In genomic region chr9:107751522-107752235, GRCh38 we compare ENCODE assay signal across 8 cellular contexts.
DNase-seq lines count a peak whose midpoint lies in the region; ATAC-seq and TF ChIP-seq lines count a peak whose summit lies in the region.

No MANE protein-coding gene starts in this region.

- TF ChIP-seq CTCF in GM10248 (IDR thresholded peaks at IDR 0.05; ENCODE audit: control extremely low read depth, extremely low read depth, low read depth, missing control alignments) (no peak), fibroblast of villous mesenchyme (IDR thresholded peaks at IDR 0.05; ENCODE audit: insufficient read depth, low read depth, low read length) (no peak)

- POLR2A ChIA-PET in GM10248 (lab: Yijun Ruan, JAX): no interaction called here

- H3F3A ChIP-seq in GM23248 (ENCODE audit: insufficient read depth): peaks cover 48% of the 10 kb centered on the region

- DNase-seq in GM10248 (ENCODE audit: extremely low spot score): peak; percentile 50
- DNase-seq in GM23248: peak; percentile 86
- peak; percentile 36 for DNase-seq in NT2/D1 (ENCODE audit: low read depth, low spot score)
- DNase-seq in fibroblast of villous mesenchyme (ENCODE audit: low read depth): peak; percentile 76
- no peak for DNase-seq in NCI-H82 treated with DMSO at 0.1 percent for 48 hours (lab: John Stamatoyannopoulos, UW; ENCODE audit: unreplicated experiment)
- DNase-seq in cerebellar nuclear complex (lab: John Stamatoyannopoulos, UW): no peak

- peak overlapping the region; percentile 92 for H3K27ac ChIP-seq in GM23248
- H3K27ac ChIP-seq in subcutaneous abdominal adipose tissue (ENCODE audit: low read depth, low read length): peak overlapping the region; percentile 68

- H3K9ac ChIP-seq in GM23248 (peak overlapping the region; percentile 72), NT2/D1 (ENCODE audit: insufficient read length, low read depth) (no peak overlapping the region), subcutaneous abdominal adipose tissue (ENCODE audit: low read length in 5 of 5) (peak overlapping the region in 2 of 5 donors; percentile 42 to 49)

- H3K4me2 ChIP-seq in GM23248 (ENCODE audit: unreplicated experiment): peak overlapping the region; percentile 61

- 2 to 3% methylated on average over 5 of the region's 5 CpGs for whole genome bisulfite sequencing in GM23248 (ENCODE audit: low coverage in 1 of 2, low lambda C conversion rate in 2 of 2, missing lambda C conversion rate in 2 of 2), 2 experiments

- H3K36me3 ChIP-seq in GM23248 (ENCODE audit: low read depth) (no peaks in the 10 kb centered on the region), NT2/D1 (ENCODE audit: insufficient read depth, insufficient read length, low read length) (no peaks in the 10 kb centered on the region), subcutaneous abdominal adipose tissue (ENCODE audit: control insufficient read depth in 5 of 5, insufficient read depth in 5 of 5, low read length in 5 of 5) (no peaks in the 10 kb centered on the region)

- H3K9me3 ChIP-seq in GM23248 (ENCODE audit: low read depth) (no peaks in the 10 kb centered on the region), NT2/D1 (ENCODE audit: insufficient read depth, low read length) (no peaks in the 10 kb centered on the region), subcutaneous abdominal adipose tissue (ENCODE audit: control insufficient read depth in 5 of 5, low read length in 5 of 5) (no peaks in the 10 kb centered on the region)

- H3K9me2 ChIP-seq in GM23248 (ENCODE audit: insufficient read depth): no peaks in the 10 kb centered on the region

- H2AFZ ChIP-seq in GM23248: peak overlapping the region; percentile 23; the same call in 1 of the 2 replicates

- ATAC-seq in HG03108 (IDR thresholded peaks at IDR 0.05; ENCODE audit: unreplicated experiment): no peak

- in situ Hi-C loops in GM23248 (cut with MboI): no loop called here

- no peaks in the 10 kb centered on the region for H3K79me2 ChIP-seq in GM23248 (ENCODE audit: insufficient read depth)

- CTCF ChIA-PET in GM10248 (lab: Yijun Ruan, JAX): interaction anchor here (1.1 to 1.8 kb wide), 4 partner anchors 9 to 55 kb away, joined by 3 to 6 read pairs (median 4); no protein-coding TSS in a partner anchor

- H3K4me1 ChIP-seq in GM23248 (ENCODE audit: insufficient read depth) (peaks cover 46% of the 10 kb centered on the region), NT2/D1 (ENCODE audit: insufficient read depth, insufficient read length) (peaks cover 5% of the 10 kb centered on the region), subcutaneous abdominal adipose tissue (ENCODE audit: control insufficient read depth in 5 of 5, insufficient read depth in 5 of 5, low read length in 5 of 5) (peaks cover 9 to 55% (median 33%) of the 10 kb centered on the region in 5 donors)

- H3K27me3 ChIP-seq in GM23248 (replicated peaks; ENCODE audit: insufficient read depth): no peaks in the 10 kb centered on the region
- no peaks in the 10 kb centered on the region for H3K27me3 ChIP-seq in NT2/D1 (ENCODE audit: insufficient read depth, insufficient read length)
- no peaks in the 10 kb centered on the region for H3K27me3 ChIP-seq in subcutaneous abdominal adipose tissue (ENCODE audit: control insufficient read depth in 5 of 5, insufficient read depth in 4 of 5, low read length in 5 of 5)

- H3K4me3 ChIP-seq in GM23248 (peak overlapping the region; percentile 30), NT2/D1 (ENCODE audit: insufficient read length, low read depth) (no peak overlapping the region), fibroblast of villous mesenchyme (ENCODE audit: low read depth, low read length) (no peak overlapping the region), subcutaneous abdominal adipose tissue (ENCODE audit: low read depth in 1 of 5, low read length in 5 of 5) (no peak overlapping the region)

- no peaks in the 10 kb centered on the region for H4K20me1 ChIP-seq in GM23248 (ENCODE audit: insufficient read depth)

Comparison
In these comparisons a context has a peak if more than half of its experiments do, and no peak if none do; other contexts are left out.
1. DNase-seq: peak in GM10248 (single experiment), GM23248 (single experiment), NT2/D1 (single experiment) and fibroblast of villous mesenchyme (single experiment); none in NCI-H82 treated with DMSO at 0.1 percent for 48 hours (single experiment) and cerebellar nuclear complex (0 of 2).